Comparison of ENCODE assay signal across 10 cellular contexts in genomic region chr3:135229018-135229495, GRCh38.
DNase-seq lines count a peak whose midpoint lies in the region; ATAC-seq, FAIRE-seq and TF ChIP-seq lines count a peak whose summit lies in the region.
"Had no signal": no experiment of that assay in that cellular context is flagged by ENCODE, and none has a peak within 500 bp of the region (broad histone marks: within the 10 kb centered on the region; RNA-seq: fewer than 3 reads in every experiment).

No MANE protein-coding gene starts in this region.

- H3K18ac ChIP-seq in H1 (ENCODE audit: extremely low read depth, low read length): no peak overlapping the region

- ATAC-seq in GM19455 (IDR thresholded peaks at IDR 0.05; ENCODE audit: unreplicated experiment): no peak

- peak; percentile 19 for FAIRE-seq in H1 (lab: Jason Lieb, UNC)

- TF ChIP-seq CTCF in Loucy (conservative IDR thresholded peaks at IDR 0.05; ENCODE audit: low read length) (peak; percentile 26), H1 (IDR thresholded peaks at IDR 0.05; ENCODE audit: control extremely low read depth in 1 of 3, insufficient read depth in 1 of 3, low read depth in 1 of 3, low read length in 3 of 3) (peak; percentile 53 to 70 (median 62)), nephron progenitor cell (IDR thresholded peaks at IDR 0.05) (no peak)

- no peak overlapping the region for H3K4me3 Mint-ChIP-seq in nephron progenitor cell
- H3K4me3 Mint-ChIP-seq: activated CD4-positive, alpha-beta T cell treated with anti-CD3 and anti-CD28 coated beads, Interleukin-2, amount 10 ng/mL, durations not matched to agents 24 days and 14 days had no signal

- H3K79me2 ChIP-seq in Loucy (ENCODE audit: insufficient read depth, low read length) (no peaks in the 10 kb centered on the region), H1 (ENCODE audit: control insufficient read depth in 1 of 2, insufficient read depth in 2 of 2, low read length in 2 of 2) (no peaks in the 10 kb centered on the region)

- H4K8ac ChIP-seq in H1 (ENCODE audit: extremely low read depth, insufficient read depth, low read length): no peak overlapping the region

- H3K23ac ChIP-seq in H1 (ENCODE audit: insufficient read length): no peak overlapping the region

- no peaks in the 10 kb centered on the region for H3K9me3 ChIP-seq in Loucy (ENCODE audit: insufficient read depth, low read depth, low read length)
- peaks cover 9 to 10% of the 10 kb centered on the region in 2 experiments for H3K9me3 ChIP-seq in H1 (ENCODE audit: insufficient read depth in 2 of 2, low read depth in 1 of 2, low read length in 1 of 2)
- no peaks in the 10 kb centered on the region for H3K9me3 ChIP-seq in skeletal muscle tissue (ENCODE audit: control insufficient read depth in 3 of 3, low read length in 3 of 3)

- no peak for TF ChIP-seq POLR2A in H1 (IDR thresholded peaks at IDR 0.05; ENCODE audit: control extremely low read depth in 1 of 2, low read depth in 2 of 2, low read length in 2 of 2)

- H2AK5ac ChIP-seq in H1 (ENCODE audit: low read depth, low read length): 0 out of 2 replicates have a peak overlapping the region, but pooled peaks have one; percentile 6

- no peaks in the 10 kb centered on the region for H3F3A ChIP-seq in Loucy (ENCODE audit: low read depth)

- DNase-seq in NCI-H2227 treated with DMSO at 0.1 percent for 48 hours (lab: John Stamatoyannopoulos, UW) (peak; percentile 94), H1 (ENCODE audit: low read depth in 1 of 2, low spot score in 2 of 2) (no peak), nephron progenitor cell (no peak), superior temporal gyrus (ENCODE audit: extremely low spot score) (no peak), A172 (ENCODE audit: low spot score) (no peak)
- DNase-seq: activated CD4-positive, alpha-beta T cell treated with anti-CD3 and anti-CD28 coated beads, Interleukin-2, amount 10 ng/mL, durations not matched to agents 24 days and 14 days; GF-D8 had no signal

- TF ChIP-seq EP300 in H1 (IDR thresholded peaks at IDR 0.05; ENCODE audit: borderline replicate concordance in 1 of 2, low read depth in 2 of 2, low read length in 2 of 2): no peak

- no peak overlapping the region for H2AFZ ChIP-seq in Loucy (ENCODE audit: low read length)
- H2AFZ ChIP-seq in H1 (ENCODE audit: low read length): no peak overlapping the region

- H3K36me3 Mint-ChIP-seq in nephron progenitor cell (ENCODE audit: low read depth): peaks cover 15% of the 10 kb centered on the region

- H4K5ac ChIP-seq in H1 (ENCODE audit: insufficient read length, low read depth, low read length): no peak overlapping the region

- H3K4me1 ChIP-seq in Loucy (ENCODE audit: insufficient read depth, low read length, poor library complexity, severe bottlenecking): peaks cover 7% of the 10 kb centered on the region
- peaks cover 2 to 9% (median 5%) of the 10 kb centered on the region in 4 experiments; a peak in 6 of 7 replicates for H3K4me1 ChIP-seq in H1 (replicated peaks in 1 of 4; ENCODE audit: control insufficient read depth in 3 of 4, insufficient read depth in 4 of 4, low read length in 3 of 4)
- peaks cover 13 to 26% (median 14%) of the 10 kb centered on the region in 3 donors for H3K4me1 ChIP-seq in skeletal muscle tissue (ENCODE audit: control insufficient read depth in 3 of 3, insufficient read depth in 3 of 3, low read length in 3 of 3)

- H3K4me1 Mint-ChIP-seq in nephron progenitor cell: peaks cover 18% of the 10 kb centered on the region
- H3K4me1 Mint-ChIP-seq: activated CD4-positive, alpha-beta T cell treated with anti-CD3 and anti-CD28 coated beads, Interleukin-2, amount 10 ng/mL, durations not matched to agents 24 days and 14 days had no signal

- H3K27ac ChIP-seq in H1 (ENCODE audit: low read depth, low read length) (no peak overlapping the region), skeletal muscle tissue (ENCODE audit: low read depth, low read length) (peak overlapping the region; percentile 87)

- no peaks in the 10 kb centered on the region for H3K79me1 ChIP-seq in H1 (ENCODE audit: low read depth, low read length)

- H3K27ac Mint-ChIP-seq in nephron progenitor cell: no peak overlapping the region
- H3K27ac Mint-ChIP-seq: activated CD4-positive, alpha-beta T cell treated with anti-CD3 and anti-CD28 coated beads, Interleukin-2, amount 10 ng/mL, durations not matched to agents 24 days and 14 days had no signal

- no peak overlapping the region for H3K4ac ChIP-seq in H1 (replicated peaks; ENCODE audit: insufficient read length, low read depth, low read length)

- POLR2A ChIA-PET in H1 (lab: Charles Lee; ENCODE audit: partially characterized antibody): interaction anchor here (1.4 kb wide), 1 partner anchor 10 kb away, joined by 5 read pairs; no protein-coding TSS in a partner anchor

- no peaks in the 10 kb centered on the region for H3K23me2 ChIP-seq in H1 (ENCODE audit: low read depth, low read length)

- H3K9me3 Mint-ChIP-seq in nephron progenitor cell: peaks cover 18% of the 10 kb centered on the region
- H3K9me3 Mint-ChIP-seq: activated CD4-positive, alpha-beta T cell treated with anti-CD3 and anti-CD28 coated beads, Interleukin-2, amount 10 ng/mL, durations not matched to agents 24 days and 14 days had no signal

- H3K56ac ChIP-seq in H1 (replicated peaks; ENCODE audit: insufficient read length, low read depth, low read length): no peak overlapping the region

- no peaks in the 10 kb centered on the region for H3K27me3 Mint-ChIP-seq in nephron progenitor cell (ENCODE audit: low read depth, poor library complexity)
- H3K27me3 Mint-ChIP-seq: activated CD4-positive, alpha-beta T cell treated with anti-CD3 and anti-CD28 coated beads, Interleukin-2, amount 10 ng/mL, durations not matched to agents 24 days and 14 days had no signal

- H4K91ac ChIP-seq in H1 (replicated peaks; ENCODE audit: insufficient read length, low read length): no peak overlapping the region

- H3K9me2 ChIP-seq in Loucy (replicated peaks; ENCODE audit: low read depth, low read length): no peaks in the 10 kb centered on the region

- TF ChIP-seq RAD21 in H1 (IDR thresholded peaks at IDR 0.05 in 1 of 2, conservative IDR thresholded peaks at IDR 0.05 in 1 of 2; ENCODE audit: low read depth in 2 of 2, low read length in 2 of 2): peak; percentile 47 to 67

- peak overlapping the region; percentile 53; the same call in 1 of the 2 replicates for H2BK5ac ChIP-seq in H1 (ENCODE audit: low read depth, low read length)

- H2BK120ac ChIP-seq in H1 (replicated peaks; ENCODE audit: low read depth, low read length): no peak overlapping the region

- CTCF ChIA-PET in H1 (lab: Charles Lee; ENCODE audit: partially characterized antibody): interaction anchor here (0.8 to 5.1 kb wide), 12 partner anchors 8 to 245 kb away, joined by 3 to 41 read pairs (median 4); no protein-coding TSS in a partner anchor

- H3K4me3 ChIP-seq in Loucy (ENCODE audit: low read length, poor library complexity, severe bottlenecking) (no peak overlapping the region), H1 (ENCODE audit: extremely low read depth in 1 of 4, insufficient read depth in 2 of 4, low read depth in 3 of 4, low read length in 4 of 4) (no peak overlapping the region), skeletal muscle tissue (ENCODE audit: low read length in 3 of 3) (peak overlapping the region; percentile 16 to 31 (median 24))

- H3K27me3 ChIP-seq in Loucy (ENCODE audit: insufficient read depth, low read length, poor library complexity, severe bottlenecking) (no peaks in the 10 kb centered on the region), H1 (replicated peaks in 1 of 4; ENCODE audit: control insufficient read depth in 3 of 4, extremely low read depth in 1 of 4, insufficient read depth in 3 of 4, low read length in 3 of 4) (no peaks in the 10 kb centered on the region), skeletal muscle tissue (ENCODE audit: control insufficient read depth in 3 of 3, insufficient read depth in 3 of 3, low read length in 3 of 3) (no peaks in the 10 kb centered on the region)

- no peak overlapping the region for H2BK15ac ChIP-seq in H1 (ENCODE audit: low read length)

- WGBS in H1 (ENCODE audit: extremely low coverage in 1 of 2, insufficient coverage in 1 of 2, insufficient read length in 1 of 2, insufficient replicate concordance in 2 of 2, low coverage in 1 of 2, low lambda C conversion rate in 2 of 2, missing lambda C conversion rate in 1 of 2), 2 experiments: 79% methylated on average over 5 of the region's 5 CpGs; no CpG with 5 or more reads in 1 of the 2 experiments

- H4K20me1 ChIP-seq in Loucy (ENCODE audit: insufficient read depth, low read length, poor library complexity, severe bottlenecking): no peaks in the 10 kb centered on the region
- H4K20me1 ChIP-seq in H1 (replicated peaks in 1 of 2; ENCODE audit: control insufficient read depth in 1 of 2, insufficient read depth in 2 of 2, low read length in 2 of 2): no peaks in the 10 kb centered on the region

- H3K14ac ChIP-seq in H1 (ENCODE audit: insufficient read length): no peak overlapping the region

- peak overlapping the region; percentile 62; the same call in 1 of the 2 replicates for H2BK20ac ChIP-seq in H1 (ENCODE audit: low read length)

- peak overlapping the region; percentile 10; the same call in 1 of the 2 replicates for H2BK12ac ChIP-seq in H1 (ENCODE audit: low read depth, low read length)

- no peaks in the 10 kb centered on the region for H3K36me3 ChIP-seq in Loucy (ENCODE audit: insufficient read depth, low read length)
- peaks cover 0 to 4% (median 2%) of the 10 kb centered on the region in 4 experiments; a peak in 2 of 8 replicates for H3K36me3 ChIP-seq in H1 (ENCODE audit: control insufficient read depth in 2 of 4, insufficient read depth in 4 of 4, low read length in 3 of 4)
- H3K36me3 ChIP-seq in skeletal muscle tissue (ENCODE audit: control insufficient read depth in 3 of 3, insufficient read depth in 3 of 3, low read length in 3 of 3): no peaks in the 10 kb centered on the region

- H3K9ac ChIP-seq in Loucy (ENCODE audit: low read depth, low read length, poor library complexity, severe bottlenecking): no peak overlapping the region
- no peak overlapping the region for H3K9ac ChIP-seq in H1 (replicated peaks in 1 of 4; ENCODE audit: extremely low read depth in 1 of 4, low read depth in 3 of 4, low read length in 3 of 4)
- H3K9ac ChIP-seq in skeletal muscle tissue (ENCODE audit: low read depth in 1 of 3, low read length in 3 of 3): peak overlapping the region; percentile 17 to 28 (median 21)

- no peak overlapping the region for H3K4me2 ChIP-seq in Loucy (ENCODE audit: low read depth, low read length, poor library complexity, severe bottlenecking)
- no peak overlapping the region for H3K4me2 ChIP-seq in H1 (ENCODE audit: insufficient read depth in 1 of 2, low read depth in 2 of 2, low read length in 2 of 2)

TF ChIP-seq in H1, 55 proteins besides CTCF, POLR2A, EP300 and RAD21:
- TF ChIP-seq MAX (IDR thresholded peaks at IDR 0.05): 0 out of 2 replicates have a peak, but pooled peaks have one; percentile 32
- TF ChIP-seq BACH1 (IDR thresholded peaks at IDR 0.05; ENCODE audit: low read length): no peak

Comparison
In these comparisons a context has a peak if more than half of its experiments do, and no peak if none do; other contexts are left out.
1. H3K4me3 ChIP-seq: peak in skeletal muscle tissue (3 of 3); none in Loucy (single experiment) and H1 (0 of 4).
2. H3K9ac ChIP-seq: peak in skeletal muscle tissue (3 of 3); none in Loucy (single experiment) and H1 (0 of 4).